In genomic region chr2:11024687-11025086, GRCh38 we compare ENCODE assay signal across 1 cellular context.
TF ChIP-seq lines count a peak whose summit lies in the region.

No MANE protein-coding gene starts in this region.

TF ChIP-seq in GM23338, 12 proteins besides CTCF, POLR2A, EP300 and RAD21 (continued from another document):
- TF ChIP-seq ZNF462 (CRISPR knock-in tag; IDR thresholded peaks at IDR 0.05) = no peak
- no peak for TF ChIP-seq JUNB (IDR thresholded peaks at IDR 0.05; ENCODE audit: unreplicated experiment)
